In the genomic region with DNA sequence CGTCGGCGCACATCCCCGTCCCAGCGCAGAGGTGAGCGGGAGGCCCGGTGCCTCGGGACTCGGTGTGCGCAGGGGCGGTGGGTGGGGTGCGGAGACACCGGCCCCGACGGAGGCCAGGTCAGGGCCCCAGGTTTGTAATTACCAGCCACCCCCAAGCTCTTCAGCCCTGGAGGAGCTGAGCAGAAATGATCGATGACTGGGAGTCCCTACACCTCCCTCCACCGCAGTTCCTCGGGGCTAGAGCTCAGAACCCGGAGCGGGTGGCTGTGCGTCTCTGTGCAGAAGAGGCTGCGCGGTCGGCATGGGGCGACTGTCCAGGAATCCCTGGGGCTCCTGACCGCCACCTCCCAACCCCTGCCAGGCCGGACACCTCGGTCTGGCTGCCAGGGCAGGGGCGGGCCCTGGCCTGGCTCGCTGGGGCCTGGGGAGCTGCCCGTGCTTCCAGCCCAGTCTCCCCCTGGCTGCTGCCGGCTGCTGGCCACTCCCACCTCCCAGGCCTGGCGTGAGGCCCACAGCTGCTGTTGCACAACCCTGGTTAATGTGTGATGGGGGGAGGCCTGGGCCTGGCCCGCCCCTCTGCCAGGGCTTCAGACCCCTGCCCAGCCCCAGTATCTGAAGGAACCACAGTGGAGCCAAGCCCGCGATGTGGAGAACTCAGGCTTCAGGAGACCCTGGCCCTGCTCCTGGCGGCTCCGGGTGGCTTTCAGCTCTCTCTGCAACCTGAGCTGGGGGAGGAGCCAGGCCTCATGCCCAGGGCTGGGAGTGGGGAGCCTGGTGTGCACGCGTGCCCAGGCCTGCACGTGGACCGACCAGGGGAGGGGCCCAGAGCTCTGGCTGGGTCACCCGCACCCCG, we compare ENCODE assay signal across 8 cellular contexts. TPM values are rescaled to one million over a fixed set of nuclear protein-coding genes. Genes with fewer than 3 reads are reported as not detected.
A peak's percentile ranks its signal among the peaks of the same experiment; 100 is the strongest.
DNase-seq lines count a peak whose midpoint lies in the region; ATAC-seq and TF ChIP-seq lines count a peak whose summit lies in the region.

No MANE protein-coding gene starts in this region.

- H3K4me1 ChIP-seq in ACC112 (ENCODE audit: control insufficient read depth, insufficient read depth, low read length, unreplicated experiment) = peaks cover 9% of the 10 kb centered on the region

- peaks cover 9% of the 10 kb centered on the region for H3K79me2 ChIP-seq in ACC112 (ENCODE audit: control insufficient read depth, insufficient read depth, low read length, unreplicated experiment)

- TF ChIP-seq CTCF in GM10266 (IDR thresholded peaks at IDR 0.05; ENCODE audit: control insufficient read depth, insufficient read depth, low read depth, missing control alignments) (no peak), dorsolateral prefrontal cortex (IDR thresholded peaks at IDR 0.05 in 54 of 56, conservative IDR thresholded peaks at IDR 0.05 in 2 of 56; ENCODE audit: low read depth in 1 of 56, partially characterized antibody in 56 of 56) (peak in 43 of 56 donors; percentile 4 to 59 (median 31))

- DNase-seq in GM10266 (ENCODE audit: extremely low spot score) = peak; percentile 74
- peak; percentile 23 for DNase-seq in NCI-H1694 treated with DMSO at 0.1 percent for 48 hours (lab: John Stamatoyannopoulos, UW)
- DNase-seq in T1000 (lab: John Stamatoyannopoulos, UW) = peak; percentile 41
- peak in 9 of 10 donors; percentile 55 to 79 (median 71) for DNase-seq in dorsolateral prefrontal cortex
- DNase-seq in left kidney (ENCODE audit: low read depth, low spot score) = peak; percentile 93
- peak; percentile 47 for DNase-seq in stimulated activated CD8-positive, alpha-beta memory T cell treated with anti-CD3 and anti-CD28 coated beads, Interleukin-4, amount 100 ng/mL, for 48 hours

- peaks cover 4% of the 10 kb centered on the region; the same call in 1 of the 2 replicates for H3K36me3 ChIP-seq in ACC112 (ENCODE audit: insufficient read depth, low read length)

- intact Hi-C loops in dorsolateral prefrontal cortex (cut with DNase I) = loop anchor here (2.0 to 10.0 kb wide), 3 partner anchors 34 to 216 kb away; partner anchors contain the start of genes ARFRP1 (in 1 of the 2), GMEB2 (in 1 of the 2) and PPDPF (in 1 of the 2)

- no peak for ATAC-seq in GM18870 (IDR thresholded peaks at IDR 0.05; ENCODE audit: unreplicated experiment)

- peak overlapping the region; percentile 71 for H3K27ac ChIP-seq in ACC112 (ENCODE audit: low read depth, low read length)
- peak overlapping the region; percentile 7 to 96 (median 83) for H3K27ac ChIP-seq in dorsolateral prefrontal cortex

- H3K4me3 ChIP-seq in ACC112 (ENCODE audit: low read depth, low read length) (peak overlapping the region; percentile 86), dorsolateral prefrontal cortex (peak overlapping the region; percentile 41 to 76 (median 62))

- H2AFZ ChIP-seq in ACC112 (ENCODE audit: low read length, unreplicated experiment) = no peak overlapping the region

- H3K27me3 ChIP-seq in ACC112 (ENCODE audit: insufficient read depth, low read length) (no peaks in the 10 kb centered on the region), dorsolateral prefrontal cortex (no peaks in the 10 kb centered on the region)

RNA-seq across cellular contexts. Expression of gene SLC2A4RG, which starts 1.2 kb away (rescaled TPM):
- total RNA-seq in dorsolateral prefrontal cortex = 10 to 100 TPM; 15.1 to 78.0 (median 33.5) TPM

RNA-seq across cellular contexts. Expression of gene LIME1, which starts 4.3 kb away (rescaled TPM):
- total RNA-seq in dorsolateral prefrontal cortex = 10 to 100 TPM in 115 of 120 experiments, 1 to 10 TPM in 5; 7.8 to 33.9 (median 16.9) TPM

RNA-seq across cellular contexts. Expression of gene ZGPAT, which starts 32.9 kb away (rescaled TPM):
- 10 to 100 TPM; 18.4 to 46.9 (median 28.4) TPM for total RNA-seq in dorsolateral prefrontal cortex

RNA-seq across cellular contexts. Expression of gene ARFRP1, which starts 33.0 kb away (rescaled TPM):
- total RNA-seq in dorsolateral prefrontal cortex = 10 to 100 TPM; 37.8 to 65.5 (median 48.4) TPM

RNA-seq across cellular contexts. Expression of gene TNFRSF6B, which starts 44.3 kb away (rescaled TPM):
- 10 to 100 TPM in 54 of 120 experiments, 1 to 10 TPM in 59, under 1 TPM in 3, not detected in 4; 0.70 to 53.7 (median 9.1) TPM for total RNA-seq in dorsolateral prefrontal cortex

Comparison
In these comparisons a context has a peak if more than half of its experiments do, and no peak if none do; other contexts are left out.
1. DNase-seq: peak in every context shown above with its lines; median percentile 93 in left kidney; 74 in GM10266; 71 in dorsolateral prefrontal cortex; 47 in stimulated activated CD8-positive, alpha-beta memory T cell treated with anti-CD3 and anti-CD28 coated beads, Interleukin-4, amount 100 ng/mL, for 48 hours; 41 in T1000; 23 in NCI-H1694 treated with DMSO at 0.1 percent for 48 hours.